8 cellular contexts compared by ENCODE assay signal in genomic region chr2:225122582-225123486, GRCh38.
DNase-seq lines count a peak whose midpoint lies in the region; ATAC-seq lines count a peak whose summit lies in the region.

No MANE protein-coding gene starts in this region.

- no peaks in the 10 kb centered on the region for H3K9me3 Mint-ChIP-seq in activated T-cell treated with anti-CD3 and anti-CD28 coated beads, Interleukin-2, amount 50 U/mL, for 4 hours

- no peaks in the 10 kb centered on the region for H3K36me3 Mint-ChIP-seq in activated T-cell treated with anti-CD3 and anti-CD28 coated beads, Interleukin-2, amount 50 U/mL, for 4 hours (ENCODE audit: insufficient read depth)

- peaks cover 6% of the 10 kb centered on the region for H3K27me3 Mint-ChIP-seq in activated T-cell treated with anti-CD3 and anti-CD28 coated beads, Interleukin-2, amount 50 U/mL, for 4 hours (ENCODE audit: low read depth)

- no peak for ATAC-seq in activated T-cell treated with anti-CD3 and anti-CD28 coated beads, Interleukin-2, amount 50 U/mL, for 4 hours
- ATAC-seq in GM21447 (IDR thresholded peaks at IDR 0.05; ENCODE audit: unreplicated experiment), result no peak
- no peak for ATAC-seq in activated CD4-positive, CD25-positive, alpha-beta regulatory T cell treated with anti-CD3 and anti-CD28 coated beads, Interleukin-2, amount 50 U/mL, for 24 hours

- no peak overlapping the region for H3K4me3 Mint-ChIP-seq in activated T-cell treated with anti-CD3 and anti-CD28 coated beads, Interleukin-2, amount 50 U/mL, for 4 hours

- H3K4me1 Mint-ChIP-seq in activated T-cell treated with anti-CD3 and anti-CD28 coated beads, Interleukin-2, amount 50 U/mL, for 4 hours (ENCODE audit: low read depth), result no peaks in the 10 kb centered on the region

- DNase-seq in NCI-H510A treated with DMSO at 0.1 percent for 48 hours (lab: John Stamatoyannopoulos, UW) (peak; percentile 13), NCI-H510A (lab: John Stamatoyannopoulos, UW) (no peak), LoVo (ENCODE audit: low spot score) (peak; percentile 16), left kidney (ENCODE audit: low read depth, low spot score) (peak; percentile 12), NK-92 (lab: John Stamatoyannopoulos, UW; ENCODE audit: unreplicated experiment) (no peak)
- peak; percentile 15 for DNase-seq in activated T-cell treated with anti-CD3 and anti-CD28 coated beads, Interleukin-2, amount 50 U/mL, for 4 hours

Comparison
In these comparisons a context has a peak if more than half of its experiments do, and no peak if none do; other contexts are left out.
1. DNase-seq: peak in NCI-H510A treated with DMSO at 0.1 percent for 48 hours (single experiment), LoVo (single experiment), activated T-cell treated with anti-CD3 and anti-CD28 coated beads, Interleukin-2, amount 50 U/mL, for 4 hours (single experiment) and left kidney (single experiment); none in NCI-H510A (single experiment) and NK-92 (single experiment).